1 cellular context compared by ENCODE assay signal in genomic region chr14:99907761-99908652, GRCh38.
TF ChIP-seq lines count a peak whose summit lies in the region.

No MANE protein-coding gene starts in this region.

TF ChIP-seq in SK-N-SH treated with all-trans-retinoic acid at 6 μM for 48 hours, 23 proteins besides CTCF, POLR2A, EP300 and RAD21 (continued from another document):
- TF ChIP-seq POU6F1 (CRISPR knock-in tag; IDR thresholded peaks at IDR 0.05; ENCODE audit: borderline replicate concordance, low read depth) (no peak), ZNF565 (CRISPR knock-in tag; conservative IDR thresholded peaks at IDR 0.05; ENCODE audit: low read depth) (no peak)
